ENCODE assay signal across 8 cellular contexts in the genomic region with DNA sequence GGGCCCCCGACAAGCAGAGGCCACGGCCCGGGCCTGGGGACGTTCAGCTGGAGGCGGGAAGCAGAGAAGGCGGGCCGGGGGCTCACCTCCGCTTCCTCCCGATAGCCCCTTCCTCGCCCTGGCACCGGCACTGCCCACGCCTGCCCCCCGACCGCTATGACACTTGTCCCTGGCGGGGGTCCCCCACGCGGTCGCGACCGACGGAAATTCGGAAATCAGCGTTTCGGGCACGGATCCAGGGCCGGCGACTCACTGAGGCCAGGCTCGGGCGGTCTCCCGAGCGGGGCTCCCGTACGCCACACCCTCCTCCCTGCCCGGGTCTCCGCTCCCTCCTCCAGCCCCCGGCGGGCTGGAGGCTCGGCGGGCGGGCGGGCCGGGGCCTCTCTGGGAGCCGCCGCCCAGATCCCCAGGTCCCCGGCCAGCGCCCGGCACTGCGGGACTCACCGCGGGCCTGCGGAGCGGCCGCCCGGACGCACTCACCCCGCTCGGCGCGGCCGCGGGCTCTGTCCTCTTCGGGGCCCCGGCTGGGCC. TPM values are rescaled to one million over a fixed set of nuclear protein-coding genes. Genes with fewer than 3 reads are reported as not detected.
DNase-seq lines count a peak whose midpoint lies in the region; ATAC-seq and TF ChIP-seq lines count a peak whose summit lies in the region.

No MANE protein-coding gene starts in this region.

- H3K27ac ChIP-seq in heart right ventricle (peak overlapping the region; percentile 34 to 92 (median 82)), psoas muscle (peak overlapping the region; percentile 53)

- H3K36me3 ChIP-seq in heart right ventricle: peaks cover 0 to 20% (median 2%) of the 10 kb centered on the region in 9 donors
- no peaks in the 10 kb centered on the region for H3K36me3 ChIP-seq in psoas muscle (ENCODE audit: insufficient read depth in 1 of 2, low read depth in 1 of 2)

- H3K4me3 ChIP-seq in heart right ventricle (peak overlapping the region; percentile 58 to 90 (median 72)), psoas muscle (peak overlapping the region; percentile 90)

- H3K9me3 ChIP-seq in heart right ventricle (no peaks in the 10 kb centered on the region), psoas muscle (no peaks in the 10 kb centered on the region)

- peak; percentile 46 for DNase-seq in NCI-H748 (lab: John Stamatoyannopoulos, UW; ENCODE audit: unreplicated experiment)
- no peak for DNase-seq in NCI-H748 treated with DMSO at 0.1 percent for 48 hours (lab: John Stamatoyannopoulos, UW)
- DNase-seq in KBM-7: peak; percentile 14
- DNase-seq in activated gamma-delta T cell (lab: John Stamatoyannopoulos, UW): peak; percentile 18
- DNase-seq in heart right ventricle: peak; percentile 54 to 63
- DNase-seq in psoas muscle: peak; percentile 64 to 69
- no peak for DNase-seq in DMS153 (lab: John Stamatoyannopoulos, UW)
- no peak for DNase-seq in NCI-H2029 treated with DMSO at 0.1 percent for 48 hours (lab: John Stamatoyannopoulos, UW)

- H3K27me3 ChIP-seq in heart right ventricle (peaks cover 0 to 12% (median 0%) of the 10 kb centered on the region in 7 donors), psoas muscle (ENCODE audit: insufficient read depth in 3 of 3, low read length in 2 of 3) (no peaks in the 10 kb centered on the region)

- WGBS in heart right ventricle, 2 donors: 1% methylated on average over 59 to 63 of the region's 63 CpGs
- WGBS in psoas muscle, 3 donors: 4 to 5% (median 5%) methylated on average over 27 to 63 of the region's 63 CpGs

- TF ChIP-seq CTCF in heart right ventricle (IDR thresholded peaks at IDR 0.05) (no peak), psoas muscle (IDR thresholded peaks at IDR 0.05) (no peak)

- H3K4me1 ChIP-seq in heart right ventricle: peaks cover 7 to 33% (median 27%) of the 10 kb centered on the region in 9 donors
- H3K4me1 ChIP-seq in psoas muscle: peaks cover 7% of the 10 kb centered on the region

- in situ Hi-C loops in KBM-7 (cut with MboI; ENCODE audit: low pct_unique_long_range_greater_than_20kb, low sequenced_read_pairs): no loop called here

- ATAC-seq in heart right ventricle: peak; percentile 26 to 67 (median 54)
- peak; percentile 38 to 54 (median 44) for ATAC-seq in psoas muscle

- intact Hi-C loops in heart right ventricle (cut with DNase I) (loop anchor here in 9 of 10 donors (2.0 to 10.0 kb wide), 9 partner anchors 67 to 172 kb away; a partner anchor contains a TSS), psoas muscle (cut with DNase I) (loop anchor here (2.0 to 5.0 kb wide), 3 partner anchors 100 to 168 kb away; a partner anchor contains a TSS)

RNA-seq across cellular contexts. Expression of a gene that starts 0.6 kb away (rescaled TPM):
- 10 to 100 TPM; 13.3 to 32.7 (median 18.7) TPM for total RNA-seq in heart right ventricle
- 10 to 100 TPM in 1 of 2 donors, 1 to 10 TPM in 1; 5.6 to 16.5 TPM for polyA plus RNA-seq in heart right ventricle
- 1 to 10 TPM; 4.6 to 7.4 (median 5.8) TPM for total RNA-seq in psoas muscle
- polyA plus RNA-seq in psoas muscle: 1 to 10 TPM; 2.2 to 3.5 (median 3.0) TPM

Comparison
In these comparisons a context has a peak if more than half of its experiments do, and no peak if none do; other contexts are left out.
1. DNase-seq: peak in NCI-H748 (single experiment), KBM-7 (single experiment), activated gamma-delta T cell (single experiment), heart right ventricle (2 of 2) and psoas muscle (2 of 2); none in NCI-H748 treated with DMSO at 0.1 percent for 48 hours (single experiment), DMS153 (single experiment) and NCI-H2029 treated with DMSO at 0.1 percent for 48 hours (single experiment).